ENCODE assay signal across 14 cellular contexts in genomic region chr18:73446502-73446901, GRCh38.
DNase-seq lines count a peak whose midpoint lies in the region; ATAC-seq and TF ChIP-seq lines count a peak whose summit lies in the region.
"Had no signal": no experiment of that assay in that cellular context is flagged by ENCODE, and none has a peak within 500 bp of the region (broad histone marks: within the 10 kb centered on the region; RNA-seq: fewer than 3 reads in every experiment).

No MANE protein-coding gene starts in this region.

- H3K27ac ChIP-seq in SK-N-SH (ENCODE audit: low read depth in 2 of 2, low read length in 1 of 2) (no peak overlapping the region), PC-3 (ENCODE audit: low read length) (no peak overlapping the region), mammary epithelial cell (ENCODE audit: insufficient read depth, low read depth, low read length) (no peak overlapping the region), foreskin keratinocyte (no peak overlapping the region)
- H3K27ac ChIP-seq: 22Rv1; BLaER1 treated with 17β-estradiol and CSF1 and Interleukin-3, amounts not matched to agents 10 nM and 100 nM had no signal

- dilution Hi-C loops in mammary epithelial cell (cut with HindIII; ENCODE audit: low sequenced_read_pairs) = no loop called here

- WGBS in SK-N-SH (ENCODE audit: low lambda C conversion rate) = 4% methylated on average over 4 of the region's 4 CpGs
- WGBS in mammary epithelial cell (ENCODE audit: low coverage, missing lambda C conversion rate) = 49% methylated on average over 4 of the region's 4 CpGs

- H2AFZ ChIP-seq in SK-N-SH (ENCODE audit: low read depth) = 0 out of 2 replicates have a peak overlapping the region, but pooled peaks have one; percentile 41
- no peak overlapping the region for H2AFZ ChIP-seq in PC-3 (ENCODE audit: low read length)
- H2AFZ ChIP-seq in mammary epithelial cell (ENCODE audit: low read depth, low read length) = peak overlapping the region; percentile 16

- no peaks in the 10 kb centered on the region for H3K27me3 ChIP-seq in SK-N-SH (ENCODE audit: insufficient read depth)
- H3K27me3 ChIP-seq in PC-3 (ENCODE audit: low read length) = no peaks in the 10 kb centered on the region
- no peaks in the 10 kb centered on the region for H3K27me3 ChIP-seq in mammary epithelial cell (ENCODE audit: insufficient read depth, low read length)
- no peaks in the 10 kb centered on the region for H3K27me3 ChIP-seq in foreskin keratinocyte
- H3K27me3 ChIP-seq: BLaER1 treated with 17β-estradiol and CSF1 and Interleukin-3, amounts not matched to agents 10 nM and 100 nM had no signal

- no peak for TF ChIP-seq RAD21 in SK-N-SH (IDR thresholded peaks at IDR 0.05; ENCODE audit: low read length)

- POLR2A ChIA-PET in SK-N-SH (lab: Yijun Ruan, JAX) = no interaction called here
- POLR2A ChIA-PET in PC-3 (lab: Charles Lee; ENCODE audit: unreplicated experiment) = no interaction called here

- H3K4me3 ChIP-seq in SK-N-SH (ENCODE audit: low read depth in 2 of 2, low read length in 1 of 2) (no peak overlapping the region), PC-3 (ENCODE audit: low read length) (no peak overlapping the region), mammary epithelial cell (replicated peaks in 1 of 3; ENCODE audit: insufficient read depth in 1 of 3, low read depth in 2 of 3, low read length in 3 of 3) (no peak overlapping the region), mucosa of descending colon (no peak overlapping the region)
- H3K4me3 ChIP-seq: BLaER1 treated with 17β-estradiol and CSF1 and Interleukin-3, amounts not matched to agents 10 nM and 100 nM had no signal

- BruUV-seq in PC-3 (replicated peaks; lab: Mats Ljungman, UMichigan) = no TSS peak
- BruUV-seq in mammary epithelial cell (replicated peaks; lab: Mats Ljungman, UMichigan) = no TSS peak

- no peak for TF ChIP-seq EP300 in SK-N-SH (IDR thresholded peaks at IDR 0.05; ENCODE audit: borderline replicate concordance in 1 of 2, low read depth in 1 of 2, low read length in 1 of 2)

- H4K20me1 ChIP-seq in SK-N-SH (ENCODE audit: insufficient read depth) (no peaks in the 10 kb centered on the region), PC-3 (ENCODE audit: low read length) (no peaks in the 10 kb centered on the region), mammary epithelial cell (ENCODE audit: insufficient read depth, low read length) (no peaks in the 10 kb centered on the region)
- H4K20me1 ChIP-seq: BLaER1 treated with 17β-estradiol and CSF1 and Interleukin-3, amounts not matched to agents 10 nM and 100 nM had no signal

- H3K4me2 ChIP-seq in SK-N-SH (no peak overlapping the region), PC-3 (ENCODE audit: low read length) (no peak overlapping the region), mammary epithelial cell (ENCODE audit: insufficient read depth, low read depth, low read length) (no peak overlapping the region)
- H3K4me2 ChIP-seq: BLaER1 treated with 17β-estradiol and CSF1 and Interleukin-3, amounts not matched to agents 10 nM and 100 nM had no signal

- CTCF ChIA-PET in SK-N-SH (lab: Yijun Ruan, JAX) = no interaction called here
- CTCF ChIA-PET in PC-3 (lab: Charles Lee) = no interaction called here
- CTCF ChIA-PET in mammary epithelial cell (lab: Charles Lee; ENCODE audit: low non-redundant PET) = no interaction called here

- H3K79me2 ChIP-seq in SK-N-SH (ENCODE audit: insufficient read depth) = no peaks in the 10 kb centered on the region
- no peaks in the 10 kb centered on the region for H3K79me2 ChIP-seq in PC-3 (ENCODE audit: low read length)
- no peaks in the 10 kb centered on the region for H3K79me2 ChIP-seq in mammary epithelial cell (ENCODE audit: insufficient read depth, low read length)

- H3K4me1 ChIP-seq in SK-N-SH (ENCODE audit: control insufficient read depth in 1 of 2, insufficient read depth in 2 of 2, low read depth in 1 of 2, low read length in 1 of 2) (no peaks in the 10 kb centered on the region), PC-3 (ENCODE audit: insufficient read depth, low read length) (no peaks in the 10 kb centered on the region), mammary epithelial cell (ENCODE audit: insufficient read depth, low read length) (no peaks in the 10 kb centered on the region), foreskin keratinocyte (no peaks in the 10 kb centered on the region), mucosa of descending colon (ENCODE audit: low read depth) (no peaks in the 10 kb centered on the region)
- H3K4me1 ChIP-seq: BLaER1 treated with 17β-estradiol and CSF1 and Interleukin-3, amounts not matched to agents 10 nM and 100 nM had no signal

- H3K9ac ChIP-seq in SK-N-SH (no peak overlapping the region), PC-3 (ENCODE audit: low read length) (no peak overlapping the region), mammary epithelial cell (ENCODE audit: insufficient read depth, low read length) (no peak overlapping the region)
- H3K9ac ChIP-seq: BLaER1 treated with 17β-estradiol and CSF1 and Interleukin-3, amounts not matched to agents 10 nM and 100 nM had no signal

- no peak for TF ChIP-seq CTCF in SK-N-SH (IDR thresholded peaks at IDR 0.05)
- TF ChIP-seq CTCF in PC-3 (conservative IDR thresholded peaks at IDR 0.05; ENCODE audit: low read depth, low read length) = no peak
- no peak for TF ChIP-seq CTCF in mammary epithelial cell (conservative IDR thresholded peaks at IDR 0.05 in 1 of 2, IDR thresholded peaks at IDR 0.05 in 1 of 2; ENCODE audit: extremely low read depth in 1 of 2, insufficient read depth in 1 of 2, low read depth in 1 of 2, low read length in 2 of 2)
- no peak for TF ChIP-seq CTCF in foreskin keratinocyte (conservative IDR thresholded peaks at IDR 0.05)
- no peak for TF ChIP-seq CTCF in mucosa of descending colon (IDR thresholded peaks at IDR 0.05)

- no peaks in the 10 kb centered on the region for H3F3A ChIP-seq in SK-N-SH (replicated peaks; ENCODE audit: insufficient read depth)
- no peaks in the 10 kb centered on the region for H3F3A ChIP-seq in PC-3 (ENCODE audit: low read length, unreplicated experiment)

- intact Hi-C loops in PC-3 (cut with micrococcal nuclease) = loop anchor here (10.0 kb wide), 1 partner anchor 58 kb away; no protein-coding TSS in a partner anchor
- intact Hi-C loops in mammary epithelial cell (cut with micrococcal nuclease) = no loop called here
- intact Hi-C loops in mucosa of descending colon (cut with DNase I, micrococcal nuclease) = no loop called here

- ATAC-seq in SK-N-SH treated with all-trans-retinoic acid at 6 μM for 48 hours = no peak
- no peak for ATAC-seq in PC-3
- peak; percentile 52 for ATAC-seq in foreskin keratinocyte
- ATAC-seq in mucosa of descending colon = no peak
- no peak for ATAC-seq in GM18868 (IDR thresholded peaks at IDR 0.05; ENCODE audit: unreplicated experiment)

- H3K36me3 ChIP-seq in SK-N-SH (replicated peaks in 1 of 2; ENCODE audit: control insufficient read depth in 1 of 2, insufficient read depth in 2 of 2, low read length in 1 of 2) (no peaks in the 10 kb centered on the region), PC-3 (ENCODE audit: low read depth, low read length) (no peaks in the 10 kb centered on the region), mammary epithelial cell (ENCODE audit: insufficient read depth, low read length) (no peaks in the 10 kb centered on the region), mucosa of descending colon (ENCODE audit: low read depth) (no peaks in the 10 kb centered on the region)
- H3K36me3 ChIP-seq: BLaER1 treated with 17β-estradiol and CSF1 and Interleukin-3, amounts not matched to agents 10 nM and 100 nM had no signal

- no peaks in the 10 kb centered on the region for H3K9me2 ChIP-seq in SK-N-SH
- no peaks in the 10 kb centered on the region for H3K9me2 ChIP-seq in PC-3 (replicated peaks; ENCODE audit: low read length)

- H3K9me3 ChIP-seq in SK-N-SH (no peaks in the 10 kb centered on the region), PC-3 (ENCODE audit: low read length) (no peaks in the 10 kb centered on the region), mammary epithelial cell (replicated peaks; ENCODE audit: insufficient read depth, low read length) (no peaks in the 10 kb centered on the region), mucosa of descending colon (no peaks in the 10 kb centered on the region)
- H3K9me3 ChIP-seq: BLaER1 treated with 17β-estradiol and CSF1 and Interleukin-3, amounts not matched to agents 10 nM and 100 nM had no signal

- in situ Hi-C loops in mammary epithelial cell (cut with MboI; ENCODE audit: low sequenced_read_pairs in 2 of 2) = no loop called here

- no peak for DNase-seq in SK-N-SH
- peak; percentile 46 for DNase-seq in PC-3
- DNase-seq in mammary epithelial cell = peak; percentile 22
- DNase-seq in foreskin keratinocyte = peak in 1 of 2 donors; percentile 44
- no peak for DNase-seq in A172 (ENCODE audit: low spot score)
- DNase-seq in mucosa of descending colon = no peak
- DNase-seq: CD4-positive, CD25-positive, alpha-beta regulatory T cell; DMS53; HCEC 1CT; HFFc6 had no signal

TF ChIP-seq in SK-N-SH, 30 proteins besides CTCF, POLR2A, EP300 and RAD21:
- TF ChIP-seq TAF1 (IDR thresholded peaks at IDR 0.05; ENCODE audit: borderline replicate concordance, low read depth, low read length) (no peak), PBX3 (IDR thresholded peaks at IDR 0.05) (0 out of 2 replicates have a peak, but pooled peaks have one; percentile 11)

TF ChIP-seq in SK-N-SH treated with all-trans-retinoic acid at 6 μM for 48 hours, 23 proteins besides CTCF, POLR2A, EP300 and RAD21 (continues in another document):
- TF ChIP-seq ZFP3 (CRISPR knock-in tag; IDR thresholded peaks at IDR 0.05) (no peak), ZFP30 (CRISPR knock-in tag; IDR thresholded peaks at IDR 0.05) (no peak), ZNF70 (CRISPR knock-in tag; IDR thresholded peaks at IDR 0.05) (no peak), RARB (CRISPR knock-in tag; IDR thresholded peaks at IDR 0.05) (no peak), ZC3H10 (CRISPR knock-in tag; IDR thresholded peaks at IDR 0.05) (no peak)

Comparison
In these comparisons a context has a peak if more than half of its experiments do, and no peak if none do; other contexts are left out.
1. DNase-seq: peak in PC-3 (single experiment) and mammary epithelial cell (single experiment); none in SK-N-SH (single experiment), A172 (single experiment) and mucosa of descending colon (0 of 3).